ENCODE assay signal across 11 cellular contexts in the genomic region with DNA sequence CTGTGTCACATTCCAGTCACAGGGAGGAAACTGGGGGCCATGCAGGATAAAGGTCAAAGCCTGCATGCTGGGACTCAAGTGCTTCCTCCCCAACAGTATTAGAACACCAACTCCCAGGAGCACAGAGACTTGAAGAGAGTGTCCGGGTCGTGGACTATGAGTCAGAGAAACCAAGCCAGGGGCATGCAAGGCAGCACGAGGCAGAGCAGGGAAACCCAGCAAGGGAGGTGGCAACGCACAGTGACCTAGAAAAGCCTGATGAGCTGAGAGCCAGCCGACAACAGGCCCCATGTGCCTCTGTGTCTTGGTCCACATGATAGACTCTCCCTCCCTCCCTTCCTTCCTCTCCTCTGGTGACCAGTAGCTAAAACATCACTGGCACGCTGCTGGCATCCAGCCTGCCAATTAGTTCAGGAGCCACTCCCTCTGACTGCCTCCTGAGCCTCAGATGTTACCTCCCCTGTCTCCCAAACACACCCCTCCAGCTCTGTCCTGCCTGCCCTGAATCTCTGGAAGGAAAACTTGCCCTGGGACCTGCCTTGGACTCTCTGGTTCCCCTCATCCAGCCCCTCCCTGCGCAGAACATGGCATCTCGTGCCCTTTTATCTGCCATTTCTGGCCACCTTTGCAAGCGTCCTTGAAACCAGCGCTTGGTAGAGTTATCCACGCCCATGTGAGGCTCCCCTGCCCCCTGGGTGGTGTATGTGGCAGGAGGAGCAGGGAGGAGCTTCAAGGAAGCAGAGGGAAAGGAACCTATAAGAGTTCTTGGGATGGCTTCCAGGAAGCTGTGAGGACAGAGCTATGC. TPM values are rescaled to one million over a fixed set of nuclear protein-coding genes. Genes with fewer than 3 reads are reported as not detected.
DNase-seq lines count a peak whose midpoint lies in the region; TF ChIP-seq lines count a peak whose summit lies in the region.
"Had no signal": no experiment of that assay in that cellular context is flagged by ENCODE, and none has a peak within 500 bp of the region (broad histone marks: within the 10 kb centered on the region; RNA-seq: fewer than 3 reads in every experiment).

No MANE protein-coding gene starts in this region.

- no peaks in the 10 kb centered on the region for H3K36me3 Mint-ChIP-seq in endodermal cell (ENCODE audit: low read depth)
- H3K36me3 Mint-ChIP-seq in type B pancreatic cell, result no peaks in the 10 kb centered on the region

- peaks cover 5% of the 10 kb centered on the region for H3K9me3 Mint-ChIP-seq in endodermal cell
- peaks cover 5% of the 10 kb centered on the region for H3K9me3 Mint-ChIP-seq in type B pancreatic cell
- H3K9me3 Mint-ChIP-seq: activated CD8-positive, alpha-beta T cell treated with anti-CD3 and anti-CD28 coated beads for 36 hours had no signal

- no peak overlapping the region for H3K27ac Mint-ChIP-seq in endodermal cell
- H3K27ac Mint-ChIP-seq in type B pancreatic cell, result no peak overlapping the region
- H3K27ac Mint-ChIP-seq: activated CD8-positive, alpha-beta T cell treated with anti-CD3 and anti-CD28 coated beads for 36 hours had no signal

- H3K27me3 Mint-ChIP-seq in endodermal cell (ENCODE audit: insufficient read depth) (peaks cover 84% of the 10 kb centered on the region), type B pancreatic cell (peaks cover 94% of the 10 kb centered on the region)

- 84 to 91% methylated on average over 6 to 11 of the region's 11 CpGs for WGBS in endodermal cell (ENCODE audit: insufficient coverage in 1 of 2, insufficient read length in 1 of 2), 2 experiments

- H3K9ac ChIP-seq in endodermal cell (ENCODE audit: extremely low read depth, low read length, poor library complexity, severe bottlenecking) (no peak overlapping the region), mucosa of stomach (ENCODE audit: low read length) (peak overlapping the region; percentile 28)

- H3K4me1 ChIP-seq in endodermal cell (ENCODE audit: control insufficient read depth, insufficient read depth, low read length) (no peaks in the 10 kb centered on the region), mucosa of stomach (ENCODE audit: control insufficient read depth, insufficient read depth, low read length) (peaks cover 52% of the 10 kb centered on the region)

- H3K36me3 ChIP-seq in MG63 (no peaks in the 10 kb centered on the region), endodermal cell (ENCODE audit: control insufficient read depth, insufficient read depth, low read length) (no peaks in the 10 kb centered on the region), mucosa of stomach (ENCODE audit: control insufficient read depth, insufficient read depth, low read length) (no peaks in the 10 kb centered on the region)

- H3K4me3 Mint-ChIP-seq in endodermal cell, result no peak overlapping the region
- H3K4me3 Mint-ChIP-seq in type B pancreatic cell, result no peak overlapping the region
- H3K4me3 Mint-ChIP-seq: activated CD8-positive, alpha-beta T cell treated with anti-CD3 and anti-CD28 coated beads for 36 hours had no signal

- H3K9me3 ChIP-seq in MG63 (no peaks in the 10 kb centered on the region), endodermal cell (ENCODE audit: control insufficient read depth, low read length) (no peaks in the 10 kb centered on the region), mucosa of stomach (ENCODE audit: control insufficient read depth, low read length) (no peaks in the 10 kb centered on the region)

- H3K27me3 ChIP-seq in MG63 (no peaks in the 10 kb centered on the region), endodermal cell (ENCODE audit: control insufficient read depth, insufficient read depth, low read length, poor library complexity, severe bottlenecking) (peaks cover 69% of the 10 kb centered on the region), mucosa of stomach (ENCODE audit: control insufficient read depth, insufficient read depth, low read length) (no peaks in the 10 kb centered on the region)

- H3K4me3 ChIP-seq in MG63, result no peak overlapping the region
- no peak overlapping the region for H3K4me3 ChIP-seq in endodermal cell (ENCODE audit: low read length)
- no peak overlapping the region for H3K4me3 ChIP-seq in mucosa of stomach (ENCODE audit: low read length)

- H3K27ac ChIP-seq in endodermal cell (ENCODE audit: low read depth, low read length), result no peak overlapping the region

- DNase-seq in COLO829 (ENCODE audit: low spot score) (peak; percentile 64), MG63 (peak; percentile 84), endodermal cell (peak; percentile 71), SKM-1 treated with dmso at 0.1 percent for 144 hours (lab: John Stamatoyannopoulos, UW; ENCODE audit: unreplicated experiment) (no peak), type B pancreatic cell (ENCODE audit: extremely low spot score, unreplicated experiment) (no peak), SKM-1 (lab: John Stamatoyannopoulos, UW; ENCODE audit: unreplicated experiment) (no peak)
- DNase-seq in stimulated activated naive CD4-positive, alpha-beta T cell (lab: John Stamatoyannopoulos, UW), result no peak
- DNase-seq: activated CD8-positive, alpha-beta T cell treated with anti-CD3 and anti-CD28 coated beads for 36 hours; DMS53; NCI-H774 had no signal

- H3K4me1 Mint-ChIP-seq in endodermal cell, result peaks cover 21% of the 10 kb centered on the region
- H3K4me1 Mint-ChIP-seq in type B pancreatic cell (ENCODE audit: unreplicated experiment), result no peaks in the 10 kb centered on the region

- TF ChIP-seq CTCF in endodermal cell (conservative IDR thresholded peaks at IDR 0.05) (no peak), type B pancreatic cell (conservative IDR thresholded peaks at IDR 0.05) (no peak)

RNA-seq across cellular contexts. Expression of gene RNF39, which starts 16.2 kb away (rescaled TPM):
- not detected in 2 replicates for total RNA-seq in MG63 (2014; rRNA removed; shearing (Covaris generic); ENCODE audit: low replicate concordance)
- total RNA-seq in endodermal cell (under 1 TPM in 1 of 2 donors, not detected in 1; 0.15 TPM), type B pancreatic cell (ENCODE audit: low replicate concordance) (1.5 TPM in 2 replicates)
- not detected for polyA plus RNA-seq in endodermal cell (2013, experiment 1 of 2)
- not detected for polyA plus RNA-seq in endodermal cell (2013, experiment 2 of 2)
- total RNA-seq: activated CD8-positive, alpha-beta T cell treated with anti-CD3 and anti-CD28 coated beads for 36 hours had no signal

RNA-seq across cellular contexts. Expression of gene TRIM31, which starts 21.1 kb away (rescaled TPM):
- total RNA-seq in MG63 (2014; rRNA removed; shearing (Covaris generic); ENCODE audit: low replicate concordance), result not detected in 2 replicates
- total RNA-seq in endodermal cell (not detected), type B pancreatic cell (ENCODE audit: low replicate concordance) (1.8 and 3.8 TPM in 2 replicates)
- polyA plus RNA-seq in endodermal cell (2013, experiment 1 of 2), result not detected
- polyA plus RNA-seq in endodermal cell (2013, experiment 2 of 2), result not detected
- total RNA-seq: activated CD8-positive, alpha-beta T cell treated with anti-CD3 and anti-CD28 coated beads for 36 hours had no signal

RNA-seq across cellular contexts. Expression of gene PPP1R11, which starts 24.8 kb away (rescaled TPM):
- 20.2 and 47.2 TPM in 2 replicates for total RNA-seq in MG63 (2014; rRNA removed; shearing (Covaris generic); ENCODE audit: low replicate concordance)
- total RNA-seq in endodermal cell (10 to 100 TPM; 32.4 to 35.2 TPM), type B pancreatic cell (ENCODE audit: low replicate concordance) (40.0 and 48.6 TPM in 2 replicates)
- polyA plus RNA-seq in endodermal cell (2013, experiment 1 of 2), result 52.7 TPM
- polyA plus RNA-seq in endodermal cell (2013, experiment 2 of 2), result 47.4 TPM

RNA-seq across cellular contexts. Expression of gene POLR1H, which starts 30.7 kb away (rescaled TPM):
- 24.3 and 32.9 TPM in 2 replicates for total RNA-seq in MG63 (2014; rRNA removed; shearing (Covaris generic); ENCODE audit: low replicate concordance)
- 10 to 100 TPM; 23.0 to 27.2 TPM for total RNA-seq in endodermal cell
- polyA plus RNA-seq in endodermal cell (2013, experiment 1 of 2), result 45.5 TPM
- 40.4 TPM for polyA plus RNA-seq in endodermal cell (2013, experiment 2 of 2)
- 23.7 and 37.3 TPM in 2 replicates for total RNA-seq in type B pancreatic cell (ENCODE audit: low replicate concordance)

RNA-seq across cellular contexts. Expression of gene TRIM40, which starts 44.2 kb away (rescaled TPM):
- total RNA-seq in MG63 (2014; rRNA removed; shearing (Covaris generic); ENCODE audit: low replicate concordance), result not detected in 2 replicates
- total RNA-seq in endodermal cell (not detected), type B pancreatic cell (ENCODE audit: low replicate concordance) (0.17 TPM in 1 of 2 replicates, not detected in the other)
- not detected for polyA plus RNA-seq in endodermal cell (2013, experiment 1 of 2)
- polyA plus RNA-seq in endodermal cell (2013, experiment 2 of 2), result not detected
- total RNA-seq: activated CD8-positive, alpha-beta T cell treated with anti-CD3 and anti-CD28 coated beads for 36 hours had no signal

Comparison
In these comparisons a context has a peak if more than half of its experiments do, and no peak if none do; other contexts are left out.
1. DNase-seq: peak in COLO829 (single experiment), MG63 (single experiment) and endodermal cell (single experiment); none in SKM-1 treated with dmso at 0.1 percent for 144 hours (single experiment), type B pancreatic cell (single experiment), stimulated activated naive CD4-positive, alpha-beta T cell (0 of 6) and SKM-1 (single experiment).